ENCODE assay signal across 17 cellular contexts in the genomic region with DNA sequence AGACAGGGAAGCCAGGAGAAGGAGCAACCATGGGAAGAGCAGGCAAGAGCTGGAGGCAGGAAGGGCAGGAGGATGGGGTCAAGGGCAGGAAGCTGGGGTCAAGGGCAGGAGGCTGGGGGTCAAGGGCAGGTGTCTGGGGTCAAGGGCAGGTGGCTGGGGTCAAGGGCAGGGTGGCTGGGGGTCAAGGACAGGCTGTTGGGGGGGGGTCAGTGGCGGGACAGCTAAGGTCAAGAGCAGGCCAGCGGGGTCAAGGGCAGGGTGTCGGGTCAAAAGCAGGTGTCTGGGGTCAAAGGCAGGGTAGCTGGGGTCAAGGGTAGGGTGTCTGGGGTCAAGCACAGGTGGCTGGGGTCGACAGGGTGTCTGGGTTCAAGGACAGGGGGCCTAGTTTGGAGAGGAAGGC. TPM values are rescaled to one million over a fixed set of nuclear protein-coding genes. Genes with fewer than 3 reads are reported as not detected.
A peak's percentile ranks its signal among the peaks of the same experiment; 100 is the strongest.
DNase-seq lines count a peak whose midpoint lies in the region; ATAC-seq and TF ChIP-seq lines count a peak whose summit lies in the region.
"Had no signal": no experiment of that assay in that cellular context is flagged by ENCODE, and none has a peak within 500 bp of the region (broad histone marks: within the 10 kb centered on the region; RNA-seq: fewer than 3 reads in every experiment).

No MANE protein-coding gene starts in this region.

- H3K27ac ChIP-seq in BLaER1 treated with 17β-estradiol and CSF1 and Interleukin-3, amounts not matched to agents 10 nM and 100 nM: peak overlapping the region in 1 of 11 experiments; percentile 53; a peak in 2 of 22 replicates
- no peak overlapping the region for H3K27ac ChIP-seq in CD8-positive, alpha-beta T cell (ENCODE audit: low read depth, low read length)
- H3K27ac ChIP-seq in left lung (no peak overlapping the region), MM.1S (ENCODE audit: low read length) (no peak overlapping the region)
- H3K27ac ChIP-seq: ovary had no signal

- no peak for TF ChIP-seq CTCF in CD8-positive, alpha-beta T cell (IDR thresholded peaks at IDR 0.05)
- TF ChIP-seq CTCF in left lung (IDR thresholded peaks at IDR 0.05): no peak
- TF ChIP-seq CTCF in MM.1S (IDR thresholded peaks at IDR 0.05; ENCODE audit: low read length): no peak

- H3K4me1 Mint-ChIP-seq in CD8-positive, alpha-beta T cell (ENCODE audit: low read depth): peaks cover 32% of the 10 kb centered on the region
- H3K4me1 Mint-ChIP-seq in activated naive CD8-positive, alpha-beta T cell (ENCODE audit: low read depth): peaks cover 27% of the 10 kb centered on the region
- peaks cover 20% of the 10 kb centered on the region for H3K4me1 Mint-ChIP-seq in memory B cell

- ATAC-seq in CD8-positive, alpha-beta T cell: no peak
- no peak for ATAC-seq in memory B cell (ENCODE audit: low read depth)
- no peak for ATAC-seq in left lung
- ATAC-seq: left ventricle myocardium superior, sciatic nerve had no signal

- H3K4me3 ChIP-seq in BLaER1 treated with 17β-estradiol and CSF1 and Interleukin-3, amounts not matched to agents 10 nM and 100 nM: no peak overlapping the region
- no peak overlapping the region for H3K4me3 ChIP-seq in CD8-positive, alpha-beta T cell (ENCODE audit: low read depth, low read length)
- no peak overlapping the region for H3K4me3 ChIP-seq in left lung
- H3K4me3 ChIP-seq in MM.1S (ENCODE audit: low read length): no peak overlapping the region
- H3K4me3 ChIP-seq: ovary had no signal

- peak overlapping the region; percentile 26 to 73 (median 62); a peak in 21 of 22 replicates for H3K4me2 ChIP-seq in BLaER1 treated with 17β-estradiol and CSF1 and Interleukin-3, amounts not matched to agents 10 nM and 100 nM
- no peak overlapping the region for H3K4me2 ChIP-seq in MM.1S (ENCODE audit: low read depth, low read length)

- peak overlapping the region; percentile 73 for H3K27ac Mint-ChIP-seq in CD8-positive, alpha-beta T cell
- peak overlapping the region; percentile 30 for H3K27ac Mint-ChIP-seq in activated naive CD8-positive, alpha-beta T cell
- H3K27ac Mint-ChIP-seq in memory B cell: peak overlapping the region; percentile 48

- H3F3A ChIP-seq in MM.1S (ENCODE audit: insufficient read depth, low read length): no peaks in the 10 kb centered on the region

- peaks cover 31% of the 10 kb centered on the region for H3K36me3 Mint-ChIP-seq in CD8-positive, alpha-beta T cell
- H3K36me3 Mint-ChIP-seq in activated naive CD8-positive, alpha-beta T cell: peaks cover 4% of the 10 kb centered on the region
- H3K36me3 Mint-ChIP-seq in memory B cell: peaks cover 8% of the 10 kb centered on the region

- H3K9me2 ChIP-seq in MM.1S (replicated peaks; ENCODE audit: insufficient read depth, low read length): no peaks in the 10 kb centered on the region

- no peaks in the 10 kb centered on the region for H3K27me3 Mint-ChIP-seq in CD8-positive, alpha-beta T cell (ENCODE audit: low read depth)
- H3K27me3 Mint-ChIP-seq in activated naive CD8-positive, alpha-beta T cell: no peaks in the 10 kb centered on the region
- H3K27me3 Mint-ChIP-seq in memory B cell: no peaks in the 10 kb centered on the region

- peaks cover 0 to 16% (median 10%) of the 10 kb centered on the region in 11 experiments; a peak in 13 of 22 replicates for H3K36me3 ChIP-seq in BLaER1 treated with 17β-estradiol and CSF1 and Interleukin-3, amounts not matched to agents 10 nM and 100 nM
- H3K36me3 ChIP-seq in CD8-positive, alpha-beta T cell (ENCODE audit: insufficient read depth, low read length): peaks cover under 1% of the 10 kb centered on the region
- H3K36me3 ChIP-seq in left lung (peaks cover 0 to 43% of the 10 kb centered on the region in 2 donors), MM.1S (replicated peaks; ENCODE audit: insufficient read depth, low read length) (no peaks in the 10 kb centered on the region)
- H3K36me3 ChIP-seq: ovary had no signal

- POLR2A ChIA-PET in CD8-positive, alpha-beta T cell (lab: Charles Lee): interaction anchor here (1.1 kb wide), 2 partner anchors 26 to 27 kb away, joined by 3 read pairs; no protein-coding TSS in a partner anchor

- H3K79me2 ChIP-seq in MM.1S (ENCODE audit: low read length): peaks cover 59% of the 10 kb centered on the region

- H3K4me3 Mint-ChIP-seq in CD8-positive, alpha-beta T cell: no peak overlapping the region
- H3K4me3 Mint-ChIP-seq in activated naive CD8-positive, alpha-beta T cell: peak overlapping the region; percentile 57
- H3K4me3 Mint-ChIP-seq in memory B cell: no peak overlapping the region

- H3K4me1 ChIP-seq in BLaER1 treated with 17β-estradiol and CSF1 and Interleukin-3, amounts not matched to agents 10 nM and 100 nM: peaks cover 11 to 90% (median 71%) of the 10 kb centered on the region in 10 experiments
- H3K4me1 ChIP-seq in CD8-positive, alpha-beta T cell (ENCODE audit: insufficient read depth, low read length): peaks cover 21% of the 10 kb centered on the region
- peaks cover 0 to 2% of the 10 kb centered on the region in 2 donors for H3K4me1 ChIP-seq in left lung
- no peaks in the 10 kb centered on the region for H3K4me1 ChIP-seq in MM.1S (ENCODE audit: low read length)

- 0 out of 22 replicates have a peak, but pooled peaks cover 0 to 4% (median 0%) of the 10 kb centered on the region in 11 experiments for H3K27me3 ChIP-seq in BLaER1 treated with 17β-estradiol and CSF1 and Interleukin-3, amounts not matched to agents 10 nM and 100 nM
- no peaks in the 10 kb centered on the region for H3K27me3 ChIP-seq in CD8-positive, alpha-beta T cell (ENCODE audit: insufficient read depth, low read length)
- H3K27me3 ChIP-seq in left lung (no peaks in the 10 kb centered on the region), MM.1S (replicated peaks; ENCODE audit: insufficient read depth, low read length) (no peaks in the 10 kb centered on the region)
- H3K27me3 ChIP-seq: ovary had no signal

- H3K9me3 ChIP-seq in BLaER1 treated with 17β-estradiol and CSF1 and Interleukin-3, amounts not matched to agents 10 nM and 100 nM (replicated peaks in 1 of 11): no peaks in the 10 kb centered on the region; a peak in 2 of 22 replicates
- no peaks in the 10 kb centered on the region for H3K9me3 ChIP-seq in CD8-positive, alpha-beta T cell (ENCODE audit: low read length)
- H3K9me3 ChIP-seq in left lung (no peaks in the 10 kb centered on the region), MM.1S (replicated peaks; ENCODE audit: insufficient read depth, low read length) (no peaks in the 10 kb centered on the region)
- H3K9me3 ChIP-seq: ovary had no signal

- DNase-seq in CD8-positive, alpha-beta T cell: no peak
- DNase-seq in memory B cell (ENCODE audit: low spot score in 2 of 2): no peak
- no peak for DNase-seq in left lung
- DNase-seq in NCI-H226: no peak
- DNase-seq in MM.1S: no peak
- DNase-seq in pons (ENCODE audit: low spot score): no peak
- DNase-seq: effector CD8-positive, alpha-beta T cell; Karpas-422; left ventricle myocardium superior; NCI-H1105; NCI-H526; ovary; stimulated activated naive CD4-positive, alpha-beta T cell; trophoblast cell had no signal

- peaks cover 0 to 72% (median 22%) of the 10 kb centered on the region in 11 experiments; a peak in 16 of 22 replicates for H4K20me1 ChIP-seq in BLaER1 treated with 17β-estradiol and CSF1 and Interleukin-3, amounts not matched to agents 10 nM and 100 nM
- H4K20me1 ChIP-seq in MM.1S (ENCODE audit: insufficient read depth, low read length): no peaks in the 10 kb centered on the region

- CTCF ChIA-PET in CD8-positive, alpha-beta T cell (lab: Charles Lee): interaction anchor here (1.0 to 3.8 kb wide), 4 partner anchors 8 to 27 kb away, joined by 4 to 16 read pairs (median 6); no protein-coding TSS in a partner anchor

- no peaks in the 10 kb centered on the region for H3K9me3 Mint-ChIP-seq in CD8-positive, alpha-beta T cell
- no peaks in the 10 kb centered on the region for H3K9me3 Mint-ChIP-seq in activated naive CD8-positive, alpha-beta T cell (ENCODE audit: low read depth)
- no peaks in the 10 kb centered on the region for H3K9me3 Mint-ChIP-seq in memory B cell

- H2AFZ ChIP-seq in MM.1S (ENCODE audit: low read length): no peak overlapping the region

- intact Hi-C loops in CD8-positive, alpha-beta T cell (cut with DNase I, micrococcal nuclease): no loop called here
- intact Hi-C loops in left lung (cut with DNase I): no loop called here

- peak overlapping the region in 1 of 11 experiments; percentile 35; a peak in 1 of 22 replicates for H3K9ac ChIP-seq in BLaER1 treated with 17β-estradiol and CSF1 and Interleukin-3, amounts not matched to agents 10 nM and 100 nM
- H3K9ac ChIP-seq in MM.1S (ENCODE audit: low read length): no peak overlapping the region

RNA-seq across cellular contexts. Expression of gene CPT1A, which starts 24.2 kb away (rescaled TPM):
- total RNA-seq in CD8-positive, alpha-beta T cell: 10 to 100 TPM in 1 of 2 experiments, 1 to 10 TPM in 1; 9.5 to 12.3 TPM
- 10 to 100 TPM; 50.0 to 83.9 TPM for total RNA-seq in left lung
